9 cellular contexts compared by ENCODE assay signal in genomic region chr12:48973992-48974673, GRCh38. TPM values are rescaled to one million over a fixed set of nuclear protein-coding genes. Genes with fewer than 3 reads are reported as not detected.
DNase-seq lines count a peak whose midpoint lies in the region; ATAC-seq and TF ChIP-seq lines count a peak whose summit lies in the region.
"Had no signal": no experiment of that assay in that cellular context is flagged by ENCODE, and none has a peak within 500 bp of the region (broad histone marks: within the 10 kb centered on the region; RNA-seq: fewer than 3 reads in every experiment).

No MANE protein-coding gene starts in this region.

- H3K4me3 Mint-ChIP-seq in activated T-helper 2 cell treated with anti-CD3 and anti-CD28 coated beads, Interferon-gamma antibody, Interleukin-2, Interleukin-4, amounts not matched to agents 10 μg/mL and 5 μg/mL and 100 μg/mL, durations not matched to agents 14 hours and 24 hours and 36 hours (ENCODE audit: low read depth), result no peak overlapping the region

- H3K4me1 Mint-ChIP-seq in activated T-helper 2 cell treated with anti-CD3 and anti-CD28 coated beads, Interferon-gamma antibody, Interleukin-2, Interleukin-4, amounts not matched to agents 10 μg/mL and 5 μg/mL and 100 μg/mL, durations not matched to agents 14 hours and 24 hours and 36 hours (ENCODE audit: low read depth), result peaks cover 44% of the 10 kb centered on the region

- H3K27ac ChIP-seq in VCaP (no peak overlapping the region), psoas muscle (no peak overlapping the region)

- no peaks in the 10 kb centered on the region for H3K36me3 Mint-ChIP-seq in activated T-helper 2 cell treated with anti-CD3 and anti-CD28 coated beads, Interferon-gamma antibody, Interleukin-2, Interleukin-4, amounts not matched to agents 10 μg/mL and 5 μg/mL and 100 μg/mL, durations not matched to agents 14 hours and 24 hours and 36 hours (ENCODE audit: low read depth)
- H3K36me3 Mint-ChIP-seq: activated naive CD4-positive, alpha-beta T cell treated with anti-CD3 and anti-CD28 coated beads, Interleukin-2, amount 50 U/mL, for 72 hours had no signal

- intact Hi-C loops in psoas muscle (cut with DNase I), result no loop called here
- intact Hi-C loops in activated T-helper 2 cell treated with anti-CD3 and anti-CD28 coated beads, Interferon-gamma antibody, Interleukin-2, Interleukin-4, amounts not matched to agents 10 μg/mL and 5 μg/mL and 100 μg/mL, durations not matched to agents 14 hours and 24 hours and 36 hours (cut with micrococcal nuclease), result loop anchor here (5.0 to 10.0 kb wide), 2 partner anchors 72 to 119 kb away; partner anchors contain the start of gene DDX23

- no peak overlapping the region for H3K27ac Mint-ChIP-seq in activated T-helper 2 cell treated with anti-CD3 and anti-CD28 coated beads, Interferon-gamma antibody, Interleukin-2, Interleukin-4, amounts not matched to agents 10 μg/mL and 5 μg/mL and 100 μg/mL, durations not matched to agents 14 hours and 24 hours and 36 hours
- H3K27ac Mint-ChIP-seq: activated naive CD4-positive, alpha-beta T cell treated with anti-CD3 and anti-CD28 coated beads, Interleukin-2, amount 50 U/mL, for 72 hours had no signal

- DNase-seq in ELF-1 (ENCODE audit: low read depth, low spot score) (peak; percentile 84), fibroblast of mammary gland (ENCODE audit: low read depth) (peak; percentile 44), psoas muscle (peak; percentile 78 to 85)
- DNase-seq in activated T-helper 2 cell treated with anti-CD3 and anti-CD28 coated beads, Interferon-gamma antibody, Interleukin-2, Interleukin-4, amounts not matched to agents 10 μg/mL and 5 μg/mL and 100 μg/mL, durations not matched to agents 14 hours and 24 hours and 36 hours (ENCODE audit: low spot score), result no peak

- H3K9me3 Mint-ChIP-seq in activated T-helper 2 cell treated with anti-CD3 and anti-CD28 coated beads, Interferon-gamma antibody, Interleukin-2, Interleukin-4, amounts not matched to agents 10 μg/mL and 5 μg/mL and 100 μg/mL, durations not matched to agents 14 hours and 24 hours and 36 hours, result no peaks in the 10 kb centered on the region
- H3K9me3 Mint-ChIP-seq: activated naive CD4-positive, alpha-beta T cell treated with anti-CD3 and anti-CD28 coated beads, Interleukin-2, amount 50 U/mL, for 72 hours had no signal

- ATAC-seq in psoas muscle (peak in 3 of 4 donors; percentile 27 to 50 (median 47)), GM21515 (IDR thresholded peaks at IDR 0.05; ENCODE audit: unreplicated experiment) (no peak), GM18909 (IDR thresholded peaks at IDR 0.05; ENCODE audit: poor library complexity, unreplicated experiment) (no peak), HG03432 (IDR thresholded peaks at IDR 0.05; ENCODE audit: unreplicated experiment) (no peak)
- ATAC-seq: activated naive CD4-positive, alpha-beta T cell treated with anti-CD3 and anti-CD28 coated beads, Interleukin-2, amount 50 U/mL, for 72 hours had no signal

- TF ChIP-seq CTCF in VCaP (conservative IDR thresholded peaks at IDR 0.05) (peak; percentile 28), fibroblast of mammary gland (conservative IDR thresholded peaks at IDR 0.05; ENCODE audit: control insufficient read depth, insufficient read depth, low read depth, low read length) (peak; percentile 53), psoas muscle (IDR thresholded peaks at IDR 0.05) (peak; percentile 47)

- H3K27me3 Mint-ChIP-seq in activated T-helper 2 cell treated with anti-CD3 and anti-CD28 coated beads, Interferon-gamma antibody, Interleukin-2, Interleukin-4, amounts not matched to agents 10 μg/mL and 5 μg/mL and 100 μg/mL, durations not matched to agents 14 hours and 24 hours and 36 hours (ENCODE audit: low read depth), result peaks cover 84% of the 10 kb centered on the region

- peaks cover 0 to 96% (median 43%) of the 10 kb centered on the region in 3 donors for H3K27me3 ChIP-seq in psoas muscle (ENCODE audit: insufficient read depth in 3 of 3, low read length in 2 of 3)

- no peaks in the 10 kb centered on the region for H3K36me3 ChIP-seq in psoas muscle (ENCODE audit: insufficient read depth in 1 of 2, low read depth in 1 of 2)

- no peaks in the 10 kb centered on the region for H3K9me3 ChIP-seq in psoas muscle

- H3K4me1 ChIP-seq in psoas muscle, result peaks cover 12% of the 10 kb centered on the region

- 20 to 31% (median 28%) methylated on average over 15 to 17 of the region's 17 CpGs for WGBS in psoas muscle, 3 donors

- H3K4me3 ChIP-seq in fibroblast of mammary gland (ENCODE audit: control insufficient read depth, low read depth, low read length) (no peak overlapping the region), psoas muscle (no peak overlapping the region)

RNA-seq across cellular contexts. Expression of gene WNT10B, which starts 2.6 kb away (rescaled TPM):
- total RNA-seq in psoas muscle, result under 1 TPM in 2 of 4 donors, not detected in 2; 0.26 to 0.53 TPM
- under 1 TPM in 2 of 3 donors, not detected in 1; 0.13 to 0.14 TPM for polyA plus RNA-seq in psoas muscle
- 0.80 and 1.0 TPM in 2 replicates for total RNA-seq in activated T-helper 2 cell treated with anti-CD3 and anti-CD28 coated beads, Interferon-gamma antibody, Interleukin-2, Interleukin-4, amounts not matched to agents 10 μg/mL and 5 μg/mL and 100 μg/mL, durations not matched to agents 14 hours and 24 hours and 36 hours

RNA-seq across cellular contexts. Expression of gene WNT1, which starts 4.0 kb away (rescaled TPM):
- not detected for total RNA-seq in psoas muscle
- not detected for polyA plus RNA-seq in psoas muscle
- 0.60 and 0.66 TPM in 2 replicates for total RNA-seq in activated T-helper 2 cell treated with anti-CD3 and anti-CD28 coated beads, Interferon-gamma antibody, Interleukin-2, Interleukin-4, amounts not matched to agents 10 μg/mL and 5 μg/mL and 100 μg/mL, durations not matched to agents 14 hours and 24 hours and 36 hours

RNA-seq across cellular contexts. Expression of gene ARF3, which starts 16.8 kb away (rescaled TPM):
- total RNA-seq in psoas muscle, result 10 to 100 TPM; 17.4 to 27.0 (median 22.3) TPM
- 10 to 100 TPM in 2 of 3 donors, 1 to 10 TPM in 1; 7.4 to 18.1 (median 13.2) TPM for polyA plus RNA-seq in psoas muscle
- total RNA-seq in activated T-helper 2 cell treated with anti-CD3 and anti-CD28 coated beads, Interferon-gamma antibody, Interleukin-2, Interleukin-4, amounts not matched to agents 10 μg/mL and 5 μg/mL and 100 μg/mL, durations not matched to agents 14 hours and 24 hours and 36 hours, result 133 and 135 TPM in 2 replicates

RNA-seq across cellular contexts. Expression of gene DDN, which starts 25.0 kb away (rescaled TPM):
- 100 to 1,000 TPM in 2 of 4 donors, 10 to 100 TPM in 2; 11.2 to 485 (median 123) TPM for total RNA-seq in psoas muscle
- polyA plus RNA-seq in psoas muscle, result 100 to 1,000 TPM in 1 of 3 donors, 10 to 100 TPM in 2; 43.0 to 126 (median 72.6) TPM
- 0.60 and 0.91 TPM in 2 replicates for total RNA-seq in activated T-helper 2 cell treated with anti-CD3 and anti-CD28 coated beads, Interferon-gamma antibody, Interleukin-2, Interleukin-4, amounts not matched to agents 10 μg/mL and 5 μg/mL and 100 μg/mL, durations not matched to agents 14 hours and 24 hours and 36 hours

RNA-seq across cellular contexts. Expression of gene PRKAG1, which starts 44.4 kb away (rescaled TPM):
- total RNA-seq in psoas muscle, result 10 to 100 TPM; 49.5 to 91.6 (median 70.6) TPM
- polyA plus RNA-seq in psoas muscle, result 100 to 1,000 TPM in 1 of 3 donors, 10 to 100 TPM in 2; 67.5 to 105 (median 86.5) TPM
- 65.1 and 65.7 TPM in 2 replicates for total RNA-seq in activated T-helper 2 cell treated with anti-CD3 and anti-CD28 coated beads, Interferon-gamma antibody, Interleukin-2, Interleukin-4, amounts not matched to agents 10 μg/mL and 5 μg/mL and 100 μg/mL, durations not matched to agents 14 hours and 24 hours and 36 hours

Comparison
In these comparisons a context has a peak if more than half of its experiments do, and no peak if none do; other contexts are left out.
1. ATAC-seq: peak in psoas muscle (3 of 4); none in GM21515 (single experiment), GM18909 (single experiment) and HG03432 (single experiment).
2. Peak in every context shown above with its lines, with median percentiles within 50 percentile points of each other: CTCF ChIP-seq.